8 cellular contexts compared by ENCODE assay signal in the genomic region with DNA sequence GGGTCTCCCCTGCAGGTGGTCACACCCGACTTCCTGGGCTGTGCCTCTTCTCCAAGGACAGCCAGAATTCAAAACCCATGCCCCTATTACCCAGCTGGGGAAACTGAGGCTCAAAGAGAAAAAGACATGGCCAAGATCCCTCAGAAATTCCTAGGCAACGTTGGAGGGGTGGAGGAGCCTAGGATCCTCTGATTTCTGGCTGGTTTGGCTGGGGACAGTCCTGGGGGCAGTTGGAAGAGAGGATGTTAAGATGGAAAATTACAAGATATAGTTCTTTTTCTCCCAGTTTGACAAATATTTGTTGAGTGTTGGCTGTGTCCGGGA. TPM values are rescaled to one million over a fixed set of nuclear protein-coding genes. Genes with fewer than 3 reads are reported as not detected.
A peak's percentile ranks its signal among the peaks of the same experiment; 100 is the strongest.
DNase-seq lines count a peak whose midpoint lies in the region; ATAC-seq, FAIRE-seq and TF ChIP-seq lines count a peak whose summit lies in the region.

No MANE protein-coding gene starts in this region.

- DNase-seq in H9 (no peak), iPS DF 6.9 (ENCODE audit: low read depth, low spot score) (no peak), SW480 (ENCODE audit: low spot score) (no peak), GM19239 (ENCODE audit: insufficient read length, low spot score) (no peak), GM19240 (ENCODE audit: insufficient read length, low spot score) (no peak)
- DNase-seq in activated CD8-positive, alpha-beta T cell treated with anti-CD3 and anti-CD28 coated beads, Interleukin-2, amount 10 ng/mL, durations not matched to agents 7 days and 5 days, result no peak
- no peak for DNase-seq in stimulated activated effector memory CD8-positive, alpha-beta T cell treated with anti-CD3 and anti-CD28 coated beads, Interleukin-12 subunit alpha, Interleukin-12 subunit beta, amount 100 ng/mL, for 72 hours (ENCODE audit: low spot score in 2 of 2)

- H4K8ac ChIP-seq in H9 (replicated peaks; ENCODE audit: insufficient read length, low read depth, low read length), result no peak overlapping the region

- no peaks in the 10 kb centered on the region; a peak in 1 of 5 replicates for H3K9me3 Mint-ChIP-seq in H9
- H3K9me3 Mint-ChIP-seq in activated CD8-positive, alpha-beta T cell treated with anti-CD3 and anti-CD28 coated beads, Interleukin-2, amount 10 ng/mL, durations not matched to agents 7 days and 5 days (ENCODE audit: insufficient read depth), result no peaks in the 10 kb centered on the region
- no peaks in the 10 kb centered on the region for H3K9me3 Mint-ChIP-seq in stimulated activated effector memory CD8-positive, alpha-beta T cell treated with anti-CD3 and anti-CD28 coated beads, Interleukin-12 subunit alpha, Interleukin-12 subunit beta, amount 100 ng/mL, for 72 hours

- POLR2A ChIA-PET in activated CD8-positive, alpha-beta T cell treated with anti-CD3 and anti-CD28 coated beads, Interleukin-2, amount 10 ng/mL, durations not matched to agents 7 days and 5 days (lab: Charles Lee), result no interaction called here

- H3K56ac ChIP-seq in H9 (ENCODE audit: insufficient read length, low read depth, low read length), result no peak overlapping the region

- H3K18ac ChIP-seq in H9 (ENCODE audit: insufficient read length, low read depth, low read length), result peak overlapping the region; percentile 78

- H3K4me1 ChIP-seq in H9 (ENCODE audit: insufficient read depth, low read length) (no peaks in the 10 kb centered on the region; the same call in 1 of the 2 replicates), iPS DF 6.9 (ENCODE audit: control insufficient read depth, insufficient read depth, low read length) (peaks cover 3% of the 10 kb centered on the region; the same call in 1 of the 2 replicates)

- peaks cover 21 to 26% of the 10 kb centered on the region in 2 experiments for H3K4me1 Mint-ChIP-seq in H9
- H3K4me1 Mint-ChIP-seq in activated CD8-positive, alpha-beta T cell treated with anti-CD3 and anti-CD28 coated beads, Interleukin-2, amount 10 ng/mL, durations not matched to agents 7 days and 5 days (ENCODE audit: low read depth), result peaks cover 68% of the 10 kb centered on the region
- peaks cover 46% of the 10 kb centered on the region for H3K4me1 Mint-ChIP-seq in stimulated activated effector memory CD8-positive, alpha-beta T cell treated with anti-CD3 and anti-CD28 coated beads, Interleukin-12 subunit alpha, Interleukin-12 subunit beta, amount 100 ng/mL, for 72 hours

- CTCF ChIA-PET in activated CD8-positive, alpha-beta T cell treated with anti-CD3 and anti-CD28 coated beads, Interleukin-2, amount 10 ng/mL, durations not matched to agents 7 days and 5 days (lab: Charles Lee), result interaction anchor here (0.7 to 1.7 kb wide), 5 partner anchors 10 to 133 kb away, joined by 3 to 10 read pairs (median 5); no protein-coding TSS in a partner anchor

- ATAC-seq in activated CD8-positive, alpha-beta T cell treated with anti-CD3 and anti-CD28 coated beads, Interleukin-2, amount 10 ng/mL, durations not matched to agents 7 days and 5 days, result no peak
- no peak for ATAC-seq in stimulated activated effector memory CD8-positive, alpha-beta T cell treated with anti-CD3 and anti-CD28 coated beads, Interleukin-12 subunit alpha, Interleukin-12 subunit beta, amount 100 ng/mL, for 72 hours
- ATAC-seq in HG02885 (IDR thresholded peaks at IDR 0.05; ENCODE audit: poor library complexity, unreplicated experiment), result no peak

- peak overlapping the region; percentile 81 to 90 for H3K4me3 Mint-ChIP-seq in H9
- peak overlapping the region; percentile 87 for H3K4me3 Mint-ChIP-seq in activated CD8-positive, alpha-beta T cell treated with anti-CD3 and anti-CD28 coated beads, Interleukin-2, amount 10 ng/mL, durations not matched to agents 7 days and 5 days
- H3K4me3 Mint-ChIP-seq in stimulated activated effector memory CD8-positive, alpha-beta T cell treated with anti-CD3 and anti-CD28 coated beads, Interleukin-12 subunit alpha, Interleukin-12 subunit beta, amount 100 ng/mL, for 72 hours, result peak overlapping the region; percentile 98

- H3K14ac ChIP-seq in H9 (ENCODE audit: insufficient read depth, low read length), result no peak overlapping the region

- no peak overlapping the region for H2BK5ac ChIP-seq in H9 (ENCODE audit: insufficient read length, low read length)

- peaks cover 5 to 27% (median 12%) of the 10 kb centered on the region in 3 experiments for H3K36me3 Mint-ChIP-seq in H9 (ENCODE audit: insufficient read depth in 1 of 3, low read depth in 3 of 3)
- peaks cover 42% of the 10 kb centered on the region for H3K36me3 Mint-ChIP-seq in activated CD8-positive, alpha-beta T cell treated with anti-CD3 and anti-CD28 coated beads, Interleukin-2, amount 10 ng/mL, durations not matched to agents 7 days and 5 days (ENCODE audit: low read depth)
- H3K36me3 Mint-ChIP-seq in stimulated activated effector memory CD8-positive, alpha-beta T cell treated with anti-CD3 and anti-CD28 coated beads, Interleukin-12 subunit alpha, Interleukin-12 subunit beta, amount 100 ng/mL, for 72 hours, result peaks cover 66% of the 10 kb centered on the region

- H3K27me3 ChIP-seq in H9 (ENCODE audit: insufficient read depth, low read length), result no peaks in the 10 kb centered on the region
- no peaks in the 10 kb centered on the region for H3K27me3 ChIP-seq in iPS DF 6.9 (ENCODE audit: control insufficient read depth, insufficient read depth, low read length)

- peaks cover 20% of the 10 kb centered on the region for H3K23me2 ChIP-seq in H9 (ENCODE audit: insufficient read length, low read depth, low read length, poor library complexity, severe bottlenecking)

- no peak overlapping the region for H2AK5ac ChIP-seq in H9 (ENCODE audit: insufficient read length, low read length)

- no peak for FAIRE-seq in GM19239 (lab: Jason Lieb, UNC)

- no peaks in the 10 kb centered on the region for H3K36me3 ChIP-seq in iPS DF 6.9 (ENCODE audit: control insufficient read depth, insufficient read depth, low read length)

- H3T11ph ChIP-seq in H9 (ENCODE audit: low read length), result no peak overlapping the region

- H3K4ac ChIP-seq in H9 (ENCODE audit: low read depth, low read length), result no peak overlapping the region

- peak overlapping the region; percentile 81 for H2BK120ac ChIP-seq in H9 (ENCODE audit: low read depth, low read length, poor library complexity, severe bottlenecking)

- no peak for TF ChIP-seq CTCF in H9 (conservative IDR thresholded peaks at IDR 0.05)

- no peaks in the 10 kb centered on the region for H4K20me1 ChIP-seq in H9 (ENCODE audit: control insufficient read depth, insufficient read depth, insufficient read length)

- H3K9ac ChIP-seq in H9 (ENCODE audit: extremely low read depth, insufficient read length, low read length), result no peak overlapping the region

- H3K4me3 ChIP-seq in iPS DF 6.9 (ENCODE audit: low read length), result peak overlapping the region; percentile 42; the same call in 1 of the 2 replicates

- H2BK20ac ChIP-seq in H9 (ENCODE audit: low read depth, low read length, poor library complexity, severe bottlenecking), result no peak overlapping the region

- H3K9me3 ChIP-seq in H9 (ENCODE audit: control insufficient read depth, low read depth, low read length) (no peaks in the 10 kb centered on the region), iPS DF 6.9 (ENCODE audit: control insufficient read depth, insufficient read depth, low read length) (no peaks in the 10 kb centered on the region)

- H3K79me1 ChIP-seq in H9 (ENCODE audit: insufficient read depth, low read depth, low read length, poor library complexity, severe bottlenecking), result peaks cover 19% of the 10 kb centered on the region

- no peaks in the 10 kb centered on the region; the same call in 1 of the 2 replicates for H3K27me3 Mint-ChIP-seq in H9 (ENCODE audit: low read depth)
- H3K27me3 Mint-ChIP-seq in activated CD8-positive, alpha-beta T cell treated with anti-CD3 and anti-CD28 coated beads, Interleukin-2, amount 10 ng/mL, durations not matched to agents 7 days and 5 days (ENCODE audit: low read depth), result no peaks in the 10 kb centered on the region

- H2AFZ ChIP-seq in H9 (ENCODE audit: low read length), result no peak overlapping the region

- no peak overlapping the region for H3K27ac ChIP-seq in H9 (ENCODE audit: insufficient read length, low read depth, low read length)
- no peak overlapping the region for H3K27ac ChIP-seq in iPS DF 6.9 (ENCODE audit: low read length)

- H3K79me2 ChIP-seq in H9 (ENCODE audit: insufficient read depth, low read length), result peaks cover 44% of the 10 kb centered on the region; the same call in 1 of the 2 replicates

- H3K27ac Mint-ChIP-seq in H9, result peak overlapping the region; percentile 6 to 96 (median 74); a peak in 5 of 7 replicates
- H3K27ac Mint-ChIP-seq in activated CD8-positive, alpha-beta T cell treated with anti-CD3 and anti-CD28 coated beads, Interleukin-2, amount 10 ng/mL, durations not matched to agents 7 days and 5 days, result peak overlapping the region; percentile 82
- H3K27ac Mint-ChIP-seq in stimulated activated effector memory CD8-positive, alpha-beta T cell treated with anti-CD3 and anti-CD28 coated beads, Interleukin-12 subunit alpha, Interleukin-12 subunit beta, amount 100 ng/mL, for 72 hours, result peak overlapping the region; percentile 94

- WGBS in H9 (ENCODE audit: extremely low coverage, insufficient read length, low lambda C conversion rate), result no CpG with 5 or more reads among the region's 3 CpGs
- no CpG with 5 or more reads among the region's 3 CpGs for WGBS in iPS DF 6.9 (ENCODE audit: insufficient coverage, insufficient read length)

- H2BK12ac ChIP-seq in H9 (ENCODE audit: insufficient read length, low read depth, low read length), result no peak overlapping the region

- no peak overlapping the region for H4K91ac ChIP-seq in H9 (ENCODE audit: insufficient read length, low read depth, low read length)

- H3K4me2 ChIP-seq in H9 (ENCODE audit: insufficient read depth, insufficient read length, low read length), result peak overlapping the region; percentile 88

- H4K5ac ChIP-seq in H9 (ENCODE audit: insufficient read length, low read depth, low read length), result no peak overlapping the region

- H3K23ac ChIP-seq in H9 (ENCODE audit: insufficient read length, low read depth, low read length), result no peak overlapping the region

- H2BK15ac ChIP-seq in H9 (ENCODE audit: low read depth, low read length), result no peak overlapping the region

RNA-seq across cellular contexts. Expression of a gene that starts 2.4 kb away (rescaled TPM):
- 157 and 162 TPM in 2 replicates for total RNA-seq in H9 (2021)
- total RNA-seq in activated CD8-positive, alpha-beta T cell treated with anti-CD3 and anti-CD28 coated beads, Interleukin-2, amount 10 ng/mL, durations not matched to agents 7 days and 5 days, result 100 to 1,000 TPM; 215 to 222 TPM

RNA-seq across cellular contexts. Expression of a gene that starts 11.4 kb away (rescaled TPM):
- 7.7 and 8.1 TPM in 2 replicates for total RNA-seq in H9 (2021)
- total RNA-seq in activated CD8-positive, alpha-beta T cell treated with anti-CD3 and anti-CD28 coated beads, Interleukin-2, amount 10 ng/mL, durations not matched to agents 7 days and 5 days, result 1 to 10 TPM; 1.6 to 3.2 TPM

RNA-seq across cellular contexts. Expression of a gene that starts 12.8 kb away (rescaled TPM):
- total RNA-seq in H9 (2021), result 18.9 and 20.1 TPM in 2 replicates
- 1 to 10 TPM; 2.0 to 3.4 TPM for total RNA-seq in activated CD8-positive, alpha-beta T cell treated with anti-CD3 and anti-CD28 coated beads, Interleukin-2, amount 10 ng/mL, durations not matched to agents 7 days and 5 days

RNA-seq across cellular contexts. Expression of a gene that starts 41.9 kb away (rescaled TPM):
- 1.7 and 2.5 TPM in 2 replicates for total RNA-seq in H9 (2021)
- 100 to 1,000 TPM; 154 to 172 TPM for total RNA-seq in activated CD8-positive, alpha-beta T cell treated with anti-CD3 and anti-CD28 coated beads, Interleukin-2, amount 10 ng/mL, durations not matched to agents 7 days and 5 days
